In genomic region chr12:14689144-14689543, GRCh38 we compare ENCODE assay signal across 24 cellular contexts. TPM values are rescaled to one million over a fixed set of nuclear protein-coding genes. Genes with fewer than 3 reads are reported as not detected.
DNase-seq lines count a peak whose midpoint lies in the region; ATAC-seq, FAIRE-seq and TF ChIP-seq lines count a peak whose summit lies in the region.
"Had no signal": no experiment of that assay in that cellular context is flagged by ENCODE, and none has a peak within 500 bp of the region (broad histone marks: within the 10 kb centered on the region; RNA-seq: fewer than 3 reads in every experiment).

No MANE protein-coding gene starts in this region.

- TF ChIP-seq POLR2A in GM12891 (IDR thresholded peaks at IDR 0.05; ENCODE audit: low read depth, low read length) = no peak

- no peak for DNase-seq in GM12891 (ENCODE audit: insufficient read length, low spot score)
- no peak for DNase-seq in urothelium cell line (ENCODE audit: low spot score)
- no peak for DNase-seq in EL
- no peak for DNase-seq in HT-29 (ENCODE audit: low spot score)
- DNase-seq in psoas muscle = no peak
- DNase-seq: 8988T; ACHN; AML-193; BE2C; CD4-positive, alpha-beta T cell; CD8-positive, alpha-beta memory T cell; DMS 273 treated with DMSO at 0.1 percent for 48 hours; DMS79; GF-D8; GOT3; HFFc6 had no signal

- H3K27ac ChIP-seq in psoas muscle = no peak overlapping the region
- H3K27ac ChIP-seq: A549; BLaER1 treated with 17β-estradiol and CSF1 and Interleukin-3, amounts not matched to agents 10 nM and 100 nM had no signal

- peak; percentile 70 for FAIRE-seq in GM12891 (lab: Jason Lieb, UNC)
- peak; percentile 23 for FAIRE-seq in urothelium cell line (lab: Jason Lieb, UNC)
- FAIRE-seq: A549, D721Med, H54 had no signal

- no peak overlapping the region for H3K4me3 ChIP-seq in psoas muscle
- H3K4me3 ChIP-seq: A549; BLaER1 treated with 17β-estradiol and CSF1 and Interleukin-3, amounts not matched to agents 10 nM and 100 nM; HAP-1 had no signal

- H3K4me1 ChIP-seq in psoas muscle = no peaks in the 10 kb centered on the region
- H3K4me1 ChIP-seq: A549, BE2C, HAP-1 had no signal

- ATAC-seq in HG02610 (IDR thresholded peaks at IDR 0.05; ENCODE audit: unreplicated experiment) = peak; percentile 35
- ATAC-seq in HG03442 (IDR thresholded peaks at IDR 0.05; ENCODE audit: unreplicated experiment) = peak; percentile 57
- ATAC-seq in psoas muscle = no peak
- ATAC-seq: A549 had no signal

- H3K27me3 ChIP-seq in psoas muscle (ENCODE audit: insufficient read depth in 3 of 3, low read length in 2 of 3) = no peaks in the 10 kb centered on the region
- H3K27me3 ChIP-seq: BE2C; BLaER1 treated with 17β-estradiol and CSF1 and Interleukin-3, amounts not matched to agents 10 nM and 100 nM had no signal

- intact Hi-C loops in psoas muscle (cut with DNase I) = no loop called here

- WGBS in psoas muscle, 3 donors = 42 to 94% (median 93%) methylated on average over 1 of the region's 1 CpG

- no peaks in the 10 kb centered on the region for H3K9me3 ChIP-seq in psoas muscle
- H3K9me3 ChIP-seq: A549; BE2C; BLaER1 treated with 17β-estradiol and CSF1 and Interleukin-3, amounts not matched to agents 10 nM and 100 nM; HAP-1 had no signal

- no peak for TF ChIP-seq CTCF in psoas muscle (IDR thresholded peaks at IDR 0.05)

- H3K36me3 ChIP-seq in psoas muscle (ENCODE audit: insufficient read depth in 1 of 2, low read depth in 1 of 2) = no peaks in the 10 kb centered on the region
- H3K36me3 ChIP-seq: BE2C; BLaER1 treated with 17β-estradiol and CSF1 and Interleukin-3, amounts not matched to agents 10 nM and 100 nM; HAP-1 had no signal

TF ChIP-seq in GM12891, 5 proteins besides CTCF, POLR2A, EP300 and RAD21:
- TF ChIP-seq TAF1 (IDR thresholded peaks at IDR 0.05; ENCODE audit: low read depth, low read length) = no peak
- TF ChIP-seq POU2F2 (IDR thresholded peaks at IDR 0.05; ENCODE audit: low read depth, low read length) = no peak
- no peak for TF ChIP-seq POLR2AphosphoS5 (IDR thresholded peaks at IDR 0.05; ENCODE audit: low read depth, low read length)
- no peak for TF ChIP-seq SPI1 (IDR thresholded peaks at IDR 0.05; ENCODE audit: low read depth, low read length)
- TF ChIP-seq PAX5 (IDR thresholded peaks at IDR 0.05; ENCODE audit: insufficient read depth, low read length, severe bottlenecking) = no peak

RNA-seq across cellular contexts. Expression of gene GUCY2C, which starts 7.3 kb away (rescaled TPM):
- polyA plus RNA-seq in GM12891 (2012; ENCODE audit: low read depth, missing spikeins) = 0.21 TPM
- not detected in 2 replicates for total RNA-seq in HT-29 (2014; rRNA removed; shearing (Covaris generic))
- under 1 TPM in 1 of 4 donors, not detected in 3; 0.11 TPM for total RNA-seq in psoas muscle
- under 1 TPM in 1 of 3 donors, not detected in 2; 0.13 TPM for polyA plus RNA-seq in psoas muscle
- total RNA-seq: CD4-positive, alpha-beta T cell; CD8-positive, alpha-beta memory T cell; G401 had no signal
- polyA plus RNA-seq: CD8-positive, alpha-beta memory T cell had no signal

Comparison
In these comparisons a context has a peak if more than half of its experiments do, and no peak if none do; other contexts are left out.
1. ATAC-seq: peak in HG02610 (single experiment) and HG03442 (single experiment); none in psoas muscle (0 of 4).